Comparison of ENCODE assay signal across 22 cellular contexts in genomic region chr7:83646027-83646426, GRCh38. TPM values are rescaled to one million over a fixed set of nuclear protein-coding genes. Genes with fewer than 3 reads are reported as not detected.
DNase-seq lines count a peak whose midpoint lies in the region; ATAC-seq, FAIRE-seq and TF ChIP-seq lines count a peak whose summit lies in the region.
"Had no signal": no experiment of that assay in that cellular context is flagged by ENCODE, and none has a peak within 500 bp of the region (broad histone marks: within the 10 kb centered on the region; RNA-seq: fewer than 3 reads in every experiment).

No MANE protein-coding gene starts in this region.

- H3K4me1 ChIP-seq in HepG2 (ENCODE audit: insufficient read depth, low read length) (no peaks in the 10 kb centered on the region), right lobe of liver (no peaks in the 10 kb centered on the region), hepatocyte (ENCODE audit: insufficient read depth) (peaks cover 4% of the 10 kb centered on the region)

- peaks cover 0 to 9% of the 10 kb centered on the region in 2 experiments; a peak in 3 of 5 replicates for H3K27me3 ChIP-seq in HepG2 (ENCODE audit: control insufficient read depth in 1 of 2, insufficient read depth in 2 of 2, low read length in 2 of 2)
- no peaks in the 10 kb centered on the region for H3K27me3 ChIP-seq in right lobe of liver
- H3K27me3 ChIP-seq in hepatocyte: no peaks in the 10 kb centered on the region
- H3K27me3 ChIP-seq: BE2C had no signal

- TF ChIP-seq RAD21 in HepG2 (CRISPR knock-in tag; IDR thresholded peaks at IDR 0.05): no peak

- H3K4me3 Mint-ChIP-seq in activated T-cell treated with anti-CD3 and anti-CD28 coated beads, Interleukin-2, amount 50 U/mL, for 72 hours: no peak overlapping the region
- no peak overlapping the region for H3K4me3 Mint-ChIP-seq in T-cell
- H3K4me3 Mint-ChIP-seq: CD4-positive, CD25-positive, alpha-beta regulatory T cell; CD8-positive, alpha-beta memory T cell; GM23338 had no signal

- H3K79me2 ChIP-seq in HepG2 (ENCODE audit: insufficient read depth, low read length) (no peaks in the 10 kb centered on the region), hepatocyte (no peaks in the 10 kb centered on the region)

- no peak for TF ChIP-seq EP300 in HepG2 (IDR thresholded peaks at IDR 0.05; ENCODE audit: low read depth in 2 of 2, low read length in 2 of 2)
- TF ChIP-seq EP300 in HepG2 (CRISPR knock-in tag; IDR thresholded peaks at IDR 0.05; ENCODE audit: borderline replicate concordance): no peak

- no peak for ATAC-seq in HepG2
- ATAC-seq in right lobe of liver: no peak
- no peak for ATAC-seq in activated T-cell treated with anti-CD3 and anti-CD28 coated beads, Interleukin-2, amount 50 U/mL, for 72 hours (replicated peaks in 1 of 2)
- no peak for ATAC-seq in T-cell (replicated peaks in 1 of 4)
- ATAC-seq: GM12878, GM23338 had no signal

- H3K27me3 Mint-ChIP-seq in activated T-cell treated with anti-CD3 and anti-CD28 coated beads, Interleukin-2, amount 50 U/mL, for 72 hours (ENCODE audit: low read depth): peaks cover 16% of the 10 kb centered on the region
- peaks cover 4 to 9% of the 10 kb centered on the region in 2 donors for H3K27me3 Mint-ChIP-seq in T-cell
- H3K27me3 Mint-ChIP-seq: CD4-positive, CD25-positive, alpha-beta regulatory T cell; CD8-positive, alpha-beta memory T cell had no signal

- H4K20me1 ChIP-seq in HepG2 (ENCODE audit: insufficient read depth, low read length) (no peaks in the 10 kb centered on the region), hepatocyte (ENCODE audit: insufficient read depth, poor library complexity, severe bottlenecking) (no peaks in the 10 kb centered on the region)

- H3K4me3 ChIP-seq in HepG2 (replicated peaks in 1 of 3; ENCODE audit: insufficient read depth in 1 of 3, low read depth in 2 of 3, low read length in 3 of 3) (no peak overlapping the region), right lobe of liver (no peak overlapping the region), hepatocyte (no peak overlapping the region)
- H3K4me3 ChIP-seq: GM12878, GM23338 had no signal

- no TSS peak for BruUV-seq in HepG2 (replicated peaks; lab: Mats Ljungman, UMichigan)

- POLR2A ChIA-PET in HepG2 (lab: Yijun Ruan, JAX) (no interaction called here), T-cell (lab: Charles Lee) (no interaction called here)

- no peaks in the 10 kb centered on the region for H3K36me3 Mint-ChIP-seq in activated T-cell treated with anti-CD3 and anti-CD28 coated beads, Interleukin-2, amount 50 U/mL, for 72 hours (ENCODE audit: insufficient read depth in 2 of 2)
- H3K36me3 Mint-ChIP-seq in T-cell: no peaks in the 10 kb centered on the region
- H3K36me3 Mint-ChIP-seq: CD4-positive, CD25-positive, alpha-beta regulatory T cell; CD8-positive, alpha-beta memory T cell had no signal

- TF ChIP-seq CTCF in HepG2 (CRISPR knock-in tag; IDR thresholded peaks at IDR 0.05) (no peak), right lobe of liver (IDR thresholded peaks at IDR 0.05) (no peak), VCaP (conservative IDR thresholded peaks at IDR 0.05) (no peak), hepatocyte (IDR thresholded peaks at IDR 0.05; ENCODE audit: poor library complexity) (no peak)

- TF ChIP-seq POLR2A in HepG2 (IDR thresholded peaks at IDR 0.05; ENCODE audit: insufficient read depth in 1 of 2, low read depth in 2 of 2, low read length in 2 of 2) (no peak), right lobe of liver (IDR thresholded peaks at IDR 0.05) (no peak)

- no peak overlapping the region for H3K4me2 ChIP-seq in HepG2 (ENCODE audit: low read depth, low read length)
- peak overlapping the region; percentile 76 for H3K4me2 ChIP-seq in hepatocyte
- H3K4me2 ChIP-seq: GM23338, KMS-11 had no signal

- in situ Hi-C loops in HepG2 (cut with HindIII; ENCODE audit: extremely low pct_ligation_motif_present, low pct_unique_long_range_greater_than_20kb): no loop called here

- no peak overlapping the region for H3K9ac ChIP-seq in HepG2 (ENCODE audit: insufficient read depth, low read depth, low read length)
- H3K9ac ChIP-seq: KMS-11 had no signal

- no peak overlapping the region for H3K27ac ChIP-seq in HepG2 (ENCODE audit: extremely low read length, insufficient read depth, low read length)
- H3K27ac ChIP-seq in right lobe of liver: no peak overlapping the region
- H3K27ac ChIP-seq in VCaP: peak overlapping the region; percentile 79
- H3K27ac ChIP-seq in hepatocyte: no peak overlapping the region
- H3K27ac ChIP-seq: KMS-11 had no signal

- no peaks in the 10 kb centered on the region for H3K4me1 Mint-ChIP-seq in activated T-cell treated with anti-CD3 and anti-CD28 coated beads, Interleukin-2, amount 50 U/mL, for 72 hours (ENCODE audit: low read depth)
- H3K4me1 Mint-ChIP-seq in T-cell: no peaks in the 10 kb centered on the region
- H3K4me1 Mint-ChIP-seq: CD4-positive, CD25-positive, alpha-beta regulatory T cell; CD8-positive, alpha-beta memory T cell had no signal

- H3K36me3 ChIP-seq in HepG2 (replicated peaks in 1 of 2; ENCODE audit: control insufficient read depth in 1 of 2, insufficient read depth in 2 of 2, low read length in 2 of 2) (no peaks in the 10 kb centered on the region), right lobe of liver (no peaks in the 10 kb centered on the region), hepatocyte (replicated peaks; ENCODE audit: insufficient read depth, low read depth) (no peaks in the 10 kb centered on the region)
- H3K36me3 ChIP-seq: BE2C had no signal

- intact Hi-C loops in HepG2 (cut with micrococcal nuclease; ENCODE audit: unreplicated experiment) (no loop called here), right lobe of liver (cut with DNase I) (no loop called here)

- no peak overlapping the region for H2AFZ ChIP-seq in HepG2 (ENCODE audit: low read length)
- H2AFZ ChIP-seq in hepatocyte: no peak overlapping the region
- H2AFZ ChIP-seq: GM23338 had no signal

- H3K9me3 ChIP-seq in HepG2 (ENCODE audit: low read length) (no peaks in the 10 kb centered on the region), right lobe of liver (no peaks in the 10 kb centered on the region), hepatocyte (ENCODE audit: low read depth) (no peaks in the 10 kb centered on the region)
- H3K9me3 ChIP-seq: BE2C had no signal

- 0% methylated on average over 3 of the region's 3 CpGs for WGBS in HepG2 (ENCODE audit: low lambda C conversion rate)
- WGBS in right lobe of liver (ENCODE audit: insufficient coverage, low coverage, low lambda C conversion rate, missing lambda C conversion rate): 66% methylated on average over 3 of the region's 3 CpGs
- 92% methylated on average over 3 of the region's 3 CpGs for WGBS in hepatocyte (ENCODE audit: low lambda C conversion rate, missing lambda C conversion rate)

- FAIRE-seq in HepG2 (lab: Jason Lieb, UNC): no peak
- FAIRE-seq: D721Med, GM12878, H54, HTR-8/SVneo had no signal

- no peak for DNase-seq in HepG2 (ENCODE audit: low spot score)
- DNase-seq in right lobe of liver: no peak
- no peak for DNase-seq in hepatocyte (ENCODE audit: low spot score)
- DNase-seq in GM19240 (ENCODE audit: insufficient read length, low spot score): no peak
- no peak for DNase-seq in activated T-cell treated with anti-CD3 and anti-CD28 coated beads, Interleukin-2, amount 50 U/mL, for 72 hours
- DNase-seq in T-cell: no peak
- DNase-seq: 8988T; BE2C; C1 segment of cervical spinal cord; CD4-positive, CD25-positive, alpha-beta regulatory T cell; CD8-positive, alpha-beta memory T cell; COR-L47; DMS79 treated with DMSO at 0.1 percent for 48 hours; GF-D8; HCEC 1CT had no signal

- H3K9me3 Mint-ChIP-seq in activated T-cell treated with anti-CD3 and anti-CD28 coated beads, Interleukin-2, amount 50 U/mL, for 72 hours: peaks cover 2% of the 10 kb centered on the region in 2 donors
- H3K9me3 Mint-ChIP-seq in T-cell: no peaks in the 10 kb centered on the region
- H3K9me3 Mint-ChIP-seq: GM23338 had no signal

- H3K9me2 ChIP-seq in hepatocyte (replicated peaks; ENCODE audit: insufficient read depth): no peaks in the 10 kb centered on the region

- CTCF ChIA-PET in HepG2 (lab: Yijun Ruan, JAX; ENCODE audit: low intra/inter-chr PET ratio, low total read pairs) (no interaction called here), T-cell (lab: Charles Lee) (no interaction called here)

- H3K27ac Mint-ChIP-seq in activated T-cell treated with anti-CD3 and anti-CD28 coated beads, Interleukin-2, amount 50 U/mL, for 72 hours: no peak overlapping the region
- H3K27ac Mint-ChIP-seq in T-cell: no peak overlapping the region
- H3K27ac Mint-ChIP-seq: CD4-positive, CD25-positive, alpha-beta regulatory T cell; CD8-positive, alpha-beta memory T cell; GM23338 had no signal

TF ChIP-seq in HepG2, 621 proteins besides CTCF, POLR2A, EP300 and RAD21 (continues in another document):
- TF ChIP-seq GABPA (IDR thresholded peaks at IDR 0.05; ENCODE audit: low read depth, low read length): no peak
- no peak for TF ChIP-seq GABPA (CRISPR knock-in tag; IDR thresholded peaks at IDR 0.05; ENCODE audit: low read depth)
- no peak for TF ChIP-seq ZNF326 (CRISPR knock-in tag; IDR thresholded peaks at IDR 0.05; ENCODE audit: borderline replicate concordance)

RNA-seq across cellular contexts. Expression of gene SEMA3E, which starts 2.9 kb away (rescaled TPM):
- not detected in 2 replicates for total RNA-seq in HepG2 (2016; rRNA removed; fragmentation: Illumina TruSeq; extraction: Trizol)
- not detected in 2 replicates for total RNA-seq in HepG2 (2016; cell fraction: cytosol; rRNA removed; fragmentation: Illumina TruSeq; extraction: Trizol; ENCODE audit: low read depth)
- total RNA-seq in HepG2 (2016; cell fraction: insoluble cytoplasmic fraction; rRNA removed; fragmentation: Illumina TruSeq; extraction: Trizol): not detected in 2 replicates
- not detected in 2 replicates for total RNA-seq in HepG2 (2016; cell fraction: membrane; rRNA removed; fragmentation: Illumina TruSeq; extraction: Trizol)
- total RNA-seq in HepG2 (2016; cell fraction: nucleus; rRNA removed; fragmentation: Illumina TruSeq; extraction: Trizol): not detected in 2 replicates
- not detected in 2 replicates for polyA plus RNA-seq in HepG2 (2011; rRNA removed)
- not detected in 2 replicates for polyA plus RNA-seq in HepG2 (2011; cell fraction: cytosol; rRNA removed)
- polyA plus RNA-seq in HepG2 (2011; cell fraction: nucleus; rRNA removed): not detected in 2 replicates
- polyA plus RNA-seq in HepG2 (2012): not detected in 2 replicates
- not detected in 2 replicates for polyA plus RNA-seq in HepG2 (2016; cell fraction: cytosol; fragmentation: Illumina TruSeq; extraction: Trizol; ENCODE audit: low read depth)
- polyA plus RNA-seq in HepG2 (2016; cell fraction: insoluble cytoplasmic fraction; fragmentation: Illumina TruSeq; extraction: Trizol; ENCODE audit: low read depth): not detected in 2 replicates
- not detected in 2 replicates for polyA plus RNA-seq in HepG2 (2016; cell fraction: membrane; fragmentation: Illumina TruSeq; extraction: Trizol; ENCODE audit: low read depth)
- not detected in 2 replicates for polyA plus RNA-seq in HepG2 (2016; cell fraction: nucleus; fragmentation: Illumina TruSeq; extraction: Trizol; ENCODE audit: insufficient read depth, low read depth)
- polyA minus RNA-seq in HepG2 (2011; rRNA and poly(A)+ RNA removed; ENCODE audit: low replicate concordance): not detected in 2 replicates
- polyA minus RNA-seq in HepG2 (2011; cell fraction: cytosol; rRNA and poly(A)+ RNA removed): not detected in 2 replicates
- not detected in 2 replicates for polyA minus RNA-seq in HepG2 (2011; cell fraction: nucleus; rRNA and poly(A)+ RNA removed)
- 1 to 10 TPM in 1 of 6 experiments, under 1 TPM in 5; 0.06 to 1.0 (median 0.32) TPM for total RNA-seq in right lobe of liver
- total RNA-seq in hepatocyte: 9.7 and 14.0 TPM in 2 replicates
- 7.0 and 13.3 TPM in 2 replicates for polyA plus RNA-seq in hepatocyte
- not detected for total RNA-seq in activated T-cell treated with anti-CD3 and anti-CD28 coated beads, Interleukin-2, amount 50 U/mL, for 72 hours
- total RNA-seq in T-cell: not detected
- total RNA-seq: CD4-positive, CD25-positive, alpha-beta regulatory T cell; CD8-positive, alpha-beta memory T cell had no signal
- polyA plus RNA-seq: CD4-positive, CD25-positive, alpha-beta regulatory T cell; CD8-positive, alpha-beta memory T cell had no signal
